30 cellular contexts compared by ENCODE assay signal in genomic region chr1:168328965-168329364, GRCh38.
"Had no signal": no experiment of that assay in that cellular context is flagged by ENCODE, and none has a peak within 500 bp of the region (broad histone marks: within the 10 kb centered on the region; RNA-seq: fewer than 3 reads in every experiment).

No MANE protein-coding gene starts in this region.

- H3K27ac Mint-ChIP-seq: dendritic cell treated with granulocyte-macrophage colony-stimulating factor and Interleukin-4, amounts not matched to agents 40 ng/mL and 50 ng/mL, for 4 days; endodermal cell; mesothelial cell of epicardium; naive thymus-derived CD4-positive, alpha-beta T cell; nephron; neural progenitor cell; progenitor cell of endocrine pancreas had no signal

- H3K27ac ChIP-seq: colonic mucosa, epithelial cell of prostate, esophagus muscularis mucosa, heart right ventricle, left ventricle myocardium inferior, lower lobe of right lung, neural progenitor cell, parathyroid adenoma, right lobe of liver, thoracic aorta, tibial nerve, upper lobe of right lung, vagina had no signal

- ATAC-seq: heart right ventricle; left colon; lower lobe of right lung; naive thymus-derived CD4-positive, alpha-beta T cell; right lobe of liver; upper lobe of right lung had no signal

- H3K4me2 ChIP-seq: neural progenitor cell had no signal

- DNase-seq: colonic mucosa; effector CD8-positive, alpha-beta T cell; endodermal cell; foreskin melanocyte; glutamatergic neuron; heart right ventricle; hippocampal formation; kidney glomerular epithelial cell; left colon; left ventricle myocardium inferior; lower lobe of right lung; mesenchymal stem cell; naive thymus-derived CD4-positive, alpha-beta T cell; right lobe of liver; small intestine; stimulated activated CD4-positive, alpha-beta T cell treated with anti-CD3 and anti-CD28 coated beads, Interleukin-15, amount 100 ng/mL, for 24 hours; stimulated activated CD4-positive, alpha-beta T cell treated with anti-CD3 and anti-CD28 coated beads, Interleukin-2, amount 100 ng/mL, for 48 hours; stimulated activated naive CD4-positive, alpha-beta T cell treated with Interleukin-2 at 50 U/mL for 16 hours; upper lobe of right lung had no signal

- H3K4me3 Mint-ChIP-seq: dendritic cell treated with granulocyte-macrophage colony-stimulating factor and Interleukin-4, amounts not matched to agents 40 ng/mL and 50 ng/mL, for 4 days; endodermal cell; mesothelial cell of epicardium; naive thymus-derived CD4-positive, alpha-beta T cell; nephron; neural progenitor cell had no signal

- H3K36me3 Mint-ChIP-seq: neural progenitor cell had no signal

- H3K9me3 ChIP-seq: colonic mucosa, esophagus muscularis mucosa, left ventricle myocardium inferior, lower lobe of right lung, right lobe of liver, thoracic aorta, tibial nerve, upper lobe of right lung, vagina had no signal

- H3K4me1 ChIP-seq: colonic mucosa, esophagus muscularis mucosa, heart right ventricle, left ventricle myocardium inferior, lower lobe of right lung, parathyroid adenoma, right lobe of liver, tibial nerve, upper lobe of right lung, vagina had no signal

- H3K27me3 ChIP-seq: colonic mucosa, esophagus muscularis mucosa, heart right ventricle, neural progenitor cell, right lobe of liver, tibial nerve, upper lobe of right lung, vagina had no signal

- H3K27me3 Mint-ChIP-seq: dendritic cell treated with granulocyte-macrophage colony-stimulating factor and Interleukin-4, amounts not matched to agents 40 ng/mL and 50 ng/mL, for 4 days; progenitor cell of endocrine pancreas had no signal

- H3K79me2 ChIP-seq: parathyroid adenoma had no signal

- H3K36me3 ChIP-seq: colonic mucosa, esophagus muscularis mucosa, heart right ventricle, left ventricle myocardium inferior, lower lobe of right lung, neural progenitor cell, right lobe of liver, thoracic aorta, upper lobe of right lung, vagina had no signal

- H3K4me3 ChIP-seq: colonic mucosa, esophagus muscularis mucosa, heart right ventricle, left ventricle myocardium inferior, lower lobe of right lung, neural progenitor cell, right lobe of liver, thoracic aorta, tibial nerve, upper lobe of right lung, vagina had no signal

- H2AFZ ChIP-seq: neural progenitor cell, parathyroid adenoma had no signal

- H3K9me3 Mint-ChIP-seq: dendritic cell treated with granulocyte-macrophage colony-stimulating factor and Interleukin-4, amounts not matched to agents 40 ng/mL and 50 ng/mL, for 4 days; neural progenitor cell had no signal

- H3K9ac ChIP-seq: neural progenitor cell, parathyroid adenoma had no signal
